In the genomic region with DNA sequence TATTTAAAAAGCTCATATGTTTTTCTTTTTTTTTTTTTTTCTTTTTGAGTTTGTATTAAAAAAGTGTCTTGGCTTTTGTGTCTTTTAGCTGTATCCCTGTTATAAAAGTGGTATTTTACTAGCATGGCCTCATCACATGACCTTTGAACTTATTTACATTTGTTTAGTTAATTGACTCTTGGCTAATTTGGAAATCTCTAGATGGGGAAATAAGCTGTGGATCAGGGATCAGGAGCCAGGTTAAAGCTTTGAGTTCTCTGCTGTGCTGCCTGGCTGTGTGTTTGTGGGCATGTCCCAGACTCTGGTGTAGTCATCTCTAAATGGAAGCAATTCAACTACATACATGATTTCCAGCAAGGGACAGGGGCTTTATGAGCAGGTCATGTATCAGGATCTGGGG, we compare ENCODE assay signal across 3 cellular contexts.
TF ChIP-seq lines count a peak whose summit lies in the region.

No MANE protein-coding gene starts in this region.

TF ChIP-seq in A549, 52 proteins besides CTCF, POLR2A, EP300 and RAD21:
- TF ChIP-seq NFE2L2 (conservative IDR thresholded peaks at IDR 0.05; ENCODE audit: low read length) (no peak), POLR2AphosphoS2 (conservative IDR thresholded peaks at IDR 0.05; ENCODE audit: low read length) (no peak), JUN (IDR thresholded peaks at IDR 0.05) (no peak), HOXB5 (CRISPR knock-in tag; IDR thresholded peaks at IDR 0.05) (no peak), BHLHE40 (IDR thresholded peaks at IDR 0.05; ENCODE audit: low read depth, low read length) (no peak), TP53 (CRISPR knock-in tag; IDR thresholded peaks at IDR 0.05) (no peak), GATA3 (IDR thresholded peaks at IDR 0.05; ENCODE audit: borderline replicate concordance) (no peak), KDM5A (IDR thresholded peaks at IDR 0.05) (no peak), HOXA7 (CRISPR knock-in tag; IDR thresholded peaks at IDR 0.05) (no peak), EHMT2 (IDR thresholded peaks at IDR 0.05; ENCODE audit: low read depth) (no peak), ESRRA (IDR thresholded peaks at IDR 0.05; ENCODE audit: borderline replicate concordance, low read length) (no peak), FOSB (CRISPR knock-in tag; IDR thresholded peaks at IDR 0.05) (no peak), SREBF2 (IDR thresholded peaks at IDR 0.05) (no peak), ZNF302 (CRISPR knock-in tag; IDR thresholded peaks at IDR 0.05) (no peak), CHD4 (IDR thresholded peaks at IDR 0.05; ENCODE audit: borderline replicate concordance) (no peak), CBX2 (IDR thresholded peaks at IDR 0.05; ENCODE audit: borderline replicate concordance, low read depth) (no peak)
- TF ChIP-seq, protein P1, sequence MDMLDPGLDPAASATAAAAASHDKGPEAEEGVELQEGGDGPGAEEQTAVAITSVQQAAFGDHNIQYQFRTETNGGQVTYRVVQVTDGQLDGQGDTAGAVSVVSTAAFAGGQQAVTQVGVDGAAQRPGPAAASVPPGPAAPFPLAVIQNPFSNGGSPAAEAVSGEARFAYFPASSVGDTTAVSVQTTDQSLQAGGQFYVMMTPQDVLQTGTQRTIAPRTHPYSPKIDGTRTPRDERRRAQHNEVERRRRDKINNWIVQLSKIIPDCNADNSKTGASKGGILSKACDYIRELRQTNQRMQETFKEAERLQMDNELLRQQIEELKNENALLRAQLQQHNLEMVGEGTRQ (IDR thresholded peaks at IDR 0.05) = no peak
- TF ChIP-seq, protein P2, sequence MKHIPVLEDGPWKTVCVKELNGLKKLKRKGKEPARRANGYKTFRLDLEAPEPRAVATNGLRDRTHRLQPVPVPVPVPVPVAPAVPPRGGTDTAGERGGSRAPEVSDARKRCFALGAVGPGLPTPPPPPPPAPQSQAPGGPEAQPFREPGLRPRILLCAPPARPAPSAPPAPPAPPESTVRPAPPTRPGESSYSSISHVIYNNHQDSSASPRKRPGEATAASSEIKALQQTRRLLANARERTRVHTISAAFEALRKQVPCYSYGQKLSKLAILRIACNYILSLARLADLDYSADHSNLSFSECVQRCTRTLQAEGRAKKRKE (CRISPR knock-in tag; IDR thresholded peaks at IDR 0.05; ENCODE audit: low read depth) = no peak

TF ChIP-seq in GM23338, 12 proteins besides CTCF, POLR2A, EP300 and RAD21:
- TF ChIP-seq EZH2 (IDR thresholded peaks at IDR 0.05; ENCODE audit: low read depth, unreplicated experiment) (no peak), CREB1 (CRISPR knock-in tag; IDR thresholded peaks at IDR 0.05; ENCODE audit: low read depth) (no peak), JUNB (IDR thresholded peaks at IDR 0.05; ENCODE audit: unreplicated experiment) (no peak), NANOG (IDR thresholded peaks at IDR 0.05; ENCODE audit: borderline replicate concordance) (no peak), STAT1 (IDR thresholded peaks at IDR 0.05; ENCODE audit: unreplicated experiment) (no peak), POLR2AphosphoS5 (IDR thresholded peaks at IDR 0.05; ENCODE audit: low read depth) (no peak), ZNF114 (CRISPR knock-in tag; IDR thresholded peaks at IDR 0.05) (no peak)
- TF ChIP-seq, protein P3, sequence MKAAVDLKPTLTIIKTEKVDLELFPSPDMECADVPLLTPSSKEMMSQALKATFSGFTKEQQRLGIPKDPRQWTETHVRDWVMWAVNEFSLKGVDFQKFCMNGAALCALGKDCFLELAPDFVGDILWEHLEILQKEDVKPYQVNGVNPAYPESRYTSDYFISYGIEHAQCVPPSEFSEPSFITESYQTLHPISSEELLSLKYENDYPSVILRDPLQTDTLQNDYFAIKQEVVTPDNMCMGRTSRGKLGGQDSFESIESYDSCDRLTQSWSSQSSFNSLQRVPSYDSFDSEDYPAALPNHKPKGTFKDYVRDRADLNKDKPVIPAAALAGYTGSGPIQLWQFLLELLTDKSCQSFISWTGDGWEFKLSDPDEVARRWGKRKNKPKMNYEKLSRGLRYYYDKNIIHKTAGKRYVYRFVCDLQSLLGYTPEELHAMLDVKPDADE (IDR thresholded peaks at IDR 0.05) = no peak
- TF ChIP-seq, protein P4, sequence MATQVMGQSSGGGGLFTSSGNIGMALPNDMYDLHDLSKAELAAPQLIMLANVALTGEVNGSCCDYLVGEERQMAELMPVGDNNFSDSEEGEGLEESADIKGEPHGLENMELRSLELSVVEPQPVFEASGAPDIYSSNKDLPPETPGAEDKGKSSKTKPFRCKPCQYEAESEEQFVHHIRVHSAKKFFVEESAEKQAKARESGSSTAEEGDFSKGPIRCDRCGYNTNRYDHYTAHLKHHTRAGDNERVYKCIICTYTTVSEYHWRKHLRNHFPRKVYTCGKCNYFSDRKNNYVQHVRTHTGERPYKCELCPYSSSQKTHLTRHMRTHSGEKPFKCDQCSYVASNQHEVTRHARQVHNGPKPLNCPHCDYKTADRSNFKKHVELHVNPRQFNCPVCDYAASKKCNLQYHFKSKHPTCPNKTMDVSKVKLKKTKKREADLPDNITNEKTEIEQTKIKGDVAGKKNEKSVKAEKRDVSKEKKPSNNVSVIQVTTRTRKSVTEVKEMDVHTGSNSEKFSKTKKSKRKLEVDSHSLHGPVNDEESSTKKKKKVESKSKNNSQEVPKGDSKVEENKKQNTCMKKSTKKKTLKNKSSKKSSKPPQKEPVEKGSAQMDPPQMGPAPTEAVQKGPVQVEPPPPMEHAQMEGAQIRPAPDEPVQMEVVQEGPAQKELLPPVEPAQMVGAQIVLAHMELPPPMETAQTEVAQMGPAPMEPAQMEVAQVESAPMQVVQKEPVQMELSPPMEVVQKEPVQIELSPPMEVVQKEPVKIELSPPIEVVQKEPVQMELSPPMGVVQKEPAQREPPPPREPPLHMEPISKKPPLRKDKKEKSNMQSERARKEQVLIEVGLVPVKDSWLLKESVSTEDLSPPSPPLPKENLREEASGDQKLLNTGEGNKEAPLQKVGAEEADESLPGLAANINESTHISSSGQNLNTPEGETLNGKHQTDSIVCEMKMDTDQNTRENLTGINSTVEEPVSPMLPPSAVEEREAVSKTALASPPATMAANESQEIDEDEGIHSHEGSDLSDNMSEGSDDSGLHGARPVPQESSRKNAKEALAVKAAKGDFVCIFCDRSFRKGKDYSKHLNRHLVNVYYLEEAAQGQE (IDR thresholded peaks at IDR 0.05; ENCODE audit: unreplicated experiment) = no peak

TF ChIP-seq in GM12878, 131 proteins besides CTCF, POLR2A, EP300 and RAD21:
- TF ChIP-seq BMI1 (IDR thresholded peaks at IDR 0.05; ENCODE audit: borderline replicate concordance) (no peak), GABPA (IDR thresholded peaks at IDR 0.05; ENCODE audit: low read depth) (no peak), ZNF207 (IDR thresholded peaks at IDR 0.05; ENCODE audit: borderline replicate concordance) (no peak), MEF2A (IDR thresholded peaks at IDR 0.05; ENCODE audit: insufficient read depth, low read depth, low read length) (no peak), POLR2AphosphoS5 (IDR thresholded peaks at IDR 0.05; ENCODE audit: low read length) (no peak), FOXK2 (IDR thresholded peaks at IDR 0.05) (no peak), TCF12 (IDR thresholded peaks at IDR 0.05; ENCODE audit: low read depth, low read length) (no peak)
